ENCODE assay signal across 1 cellular context in the genomic region with DNA sequence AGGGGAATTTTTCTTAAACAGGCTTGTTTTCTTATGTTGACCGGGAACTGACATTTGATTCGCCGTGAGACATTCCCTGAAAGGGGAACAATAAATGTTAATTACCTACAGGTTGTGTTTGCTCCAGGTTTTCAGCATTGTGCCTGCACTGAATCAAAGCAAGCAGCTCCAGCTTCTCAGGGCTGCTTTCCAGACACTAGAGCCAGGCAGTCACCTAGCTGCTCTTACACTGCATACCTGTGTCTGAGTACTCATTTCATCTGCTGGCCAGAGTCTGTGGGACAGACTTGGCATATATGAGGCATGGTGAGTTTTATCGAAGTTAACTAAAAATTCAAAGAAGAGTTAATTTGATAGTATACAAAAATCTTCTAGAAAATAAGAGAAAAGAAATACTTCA.
TF ChIP-seq lines count a peak whose summit lies in the region.

No MANE protein-coding gene starts in this region.

TF ChIP-seq in HEK293, 187 proteins besides CTCF, POLR2A, EP300 and RAD21 (continued from another document):
- TF ChIP-seq, protein P1, sequence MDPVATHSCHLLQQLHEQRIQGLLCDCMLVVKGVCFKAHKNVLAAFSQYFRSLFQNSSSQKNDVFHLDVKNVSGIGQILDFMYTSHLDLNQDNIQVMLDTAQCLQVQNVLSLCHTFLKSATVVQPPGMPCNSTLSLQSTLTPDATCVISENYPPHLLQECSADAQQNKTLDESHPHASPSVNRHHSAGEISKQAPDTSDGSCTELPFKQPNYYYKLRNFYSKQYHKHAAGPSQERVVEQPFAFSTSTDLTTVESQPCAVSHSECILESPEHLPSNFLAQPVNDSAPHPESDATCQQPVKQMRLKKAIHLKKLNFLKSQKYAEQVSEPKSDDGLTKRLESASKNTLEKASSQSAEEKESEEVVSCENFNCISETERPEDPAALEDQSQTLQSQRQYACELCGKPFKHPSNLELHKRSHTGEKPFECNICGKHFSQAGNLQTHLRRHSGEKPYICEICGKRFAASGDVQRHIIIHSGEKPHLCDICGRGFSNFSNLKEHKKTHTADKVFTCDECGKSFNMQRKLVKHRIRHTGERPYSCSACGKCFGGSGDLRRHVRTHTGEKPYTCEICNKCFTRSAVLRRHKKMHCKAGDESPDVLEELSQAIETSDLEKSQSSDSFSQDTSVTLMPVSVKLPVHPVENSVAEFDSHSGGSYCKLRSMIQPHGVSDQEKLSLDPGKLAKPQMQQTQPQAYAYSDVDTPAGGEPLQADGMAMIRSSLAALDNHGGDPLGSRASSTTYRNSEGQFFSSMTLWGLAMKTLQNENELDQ (tag by site-specific recombination; IDR thresholded peaks at IDR 0.05; ENCODE audit: low read depth), result no peak
- no peak for TF ChIP-seq ZNF626 (tag by site-specific recombination; IDR thresholded peaks at IDR 0.05)
- TF ChIP-seq ZBTB8A (tag by site-specific recombination; IDR thresholded peaks at IDR 0.05), result no peak
